6 cellular contexts compared by ENCODE assay signal in the genomic region with DNA sequence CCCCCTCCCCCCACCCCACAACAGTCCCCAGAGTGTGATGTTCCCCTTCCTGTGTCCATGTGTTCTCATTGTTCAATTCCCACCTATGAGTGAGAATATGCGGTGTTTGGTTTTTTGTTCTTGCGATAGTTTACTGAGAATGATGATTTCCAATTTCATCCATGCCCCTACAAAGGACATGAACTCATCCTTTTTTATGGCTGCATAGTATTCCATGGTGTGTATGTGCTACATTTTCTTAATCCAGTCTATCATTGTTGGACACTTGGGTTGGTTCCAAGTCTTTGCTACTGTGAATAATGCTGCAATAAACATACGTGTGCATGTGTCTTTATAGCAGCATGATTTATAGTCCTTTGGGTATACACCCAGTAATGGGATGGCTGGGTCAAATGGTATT. TPM values are rescaled to one million over a fixed set of nuclear protein-coding genes. Genes with fewer than 3 reads are reported as not detected.
"Had no signal": no experiment of that assay in that cellular context is flagged by ENCODE, and none has a peak within 500 bp of the region (broad histone marks: within the 10 kb centered on the region; RNA-seq: fewer than 3 reads in every experiment).

No MANE protein-coding gene starts in this region.

RNA-seq across cellular contexts. Expression of gene FBLL1, which starts 44.6 kb away (rescaled TPM):
- total RNA-seq: subcutaneous adipose tissue, thoracic aorta, thyroid gland, tibial nerve, upper lobe of right lung, vagina had no signal
